ENCODE assay signal across 1 cellular context in the genomic region with DNA sequence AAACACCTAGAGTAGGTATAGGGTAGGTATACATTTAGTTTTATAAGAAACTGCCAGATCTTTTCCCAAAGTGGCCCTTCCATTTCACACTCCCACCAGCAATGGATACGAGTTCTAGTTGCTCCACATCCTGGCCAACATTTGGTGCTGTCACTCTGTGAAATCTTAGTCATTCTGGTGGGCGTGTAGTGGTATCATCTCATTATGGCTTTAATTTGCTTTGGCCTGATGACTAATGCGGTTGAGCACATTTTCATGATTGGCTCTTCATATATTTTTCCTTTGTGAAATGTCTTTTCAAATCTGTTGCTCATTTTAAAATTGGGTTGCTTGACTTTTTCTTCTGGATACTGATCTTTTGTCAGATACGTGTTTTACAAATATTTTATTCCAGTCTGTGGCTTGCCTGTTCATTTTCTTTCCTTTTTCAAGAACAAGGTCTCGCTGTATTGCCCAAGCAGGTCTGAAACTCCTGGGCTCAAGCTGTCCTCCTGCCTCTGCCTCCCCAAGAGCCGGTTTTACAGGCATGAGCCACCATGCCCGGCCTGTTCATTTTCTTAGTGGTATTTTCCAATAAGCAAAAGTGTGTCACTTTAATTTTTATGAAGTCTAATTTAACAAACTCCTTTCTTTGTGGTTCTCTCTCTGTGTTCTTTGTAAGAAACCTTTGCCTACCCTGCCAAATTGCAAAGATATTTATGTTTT.
TF ChIP-seq lines count a peak whose summit lies in the region.

No MANE protein-coding gene starts in this region.

TF ChIP-seq in K562, 482 proteins besides CTCF, POLR2A, EP300 and RAD21 (continued from another document):
- TF ChIP-seq, protein P1, sequence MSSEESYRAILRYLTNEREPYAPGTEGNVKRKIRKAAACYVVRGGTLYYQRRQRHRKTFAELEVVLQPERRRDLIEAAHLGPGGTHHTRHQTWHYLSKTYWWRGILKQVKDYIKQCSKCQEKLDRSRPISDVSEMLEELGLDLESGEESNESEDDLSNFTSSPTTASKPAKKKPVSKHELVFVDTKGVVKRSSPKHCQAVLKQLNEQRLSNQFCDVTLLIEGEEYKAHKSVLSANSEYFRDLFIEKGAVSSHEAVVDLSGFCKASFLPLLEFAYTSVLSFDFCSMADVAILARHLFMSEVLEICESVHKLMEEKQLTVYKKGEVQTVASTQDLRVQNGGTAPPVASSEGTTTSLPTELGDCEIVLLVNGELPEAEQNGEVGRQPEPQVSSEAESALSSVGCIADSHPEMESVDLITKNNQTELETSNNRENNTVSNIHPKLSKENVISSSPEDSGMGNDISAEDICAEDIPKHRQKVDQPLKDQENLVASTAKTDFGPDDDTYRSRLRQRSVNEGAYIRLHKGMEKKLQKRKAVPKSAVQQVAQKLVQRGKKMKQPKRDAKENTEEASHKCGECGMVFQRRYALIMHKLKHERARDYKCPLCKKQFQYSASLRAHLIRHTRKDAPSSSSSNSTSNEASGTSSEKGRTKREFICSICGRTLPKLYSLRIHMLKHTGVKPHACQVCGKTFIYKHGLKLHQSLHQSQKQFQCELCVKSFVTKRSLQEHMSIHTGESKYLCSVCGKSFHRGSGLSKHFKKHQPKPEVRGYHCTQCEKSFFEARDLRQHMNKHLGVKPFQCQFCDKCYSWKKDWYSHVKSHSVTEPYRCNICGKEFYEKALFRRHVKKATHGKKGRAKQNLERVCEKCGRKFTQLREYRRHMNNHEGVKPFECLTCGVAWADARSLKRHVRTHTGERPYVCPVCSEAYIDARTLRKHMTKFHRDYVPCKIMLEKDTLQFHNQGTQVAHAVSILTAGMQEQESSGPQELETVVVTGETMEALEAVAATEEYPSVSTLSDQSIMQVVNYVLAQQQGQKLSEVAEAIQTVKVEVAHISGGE (CRISPR knock-in tag; IDR thresholded peaks at IDR 0.05) = no peak
- TF ChIP-seq JUN (IDR thresholded peaks at IDR 0.05; ENCODE audit: borderline replicate concordance, low read depth, low read length) (peak; percentile 53; the same call in 1 of the 2 replicates), JUN (CRISPR knock-in tag; IDR thresholded peaks at IDR 0.05; ENCODE audit: borderline replicate concordance) (no peak), ZNF274 (IDR thresholded peaks at IDR 0.05; ENCODE audit: borderline replicate concordance, low read depth, low read length) (no peak), CBX3 (IDR thresholded peaks at IDR 0.05; ENCODE audit: borderline replicate concordance in 1 of 2, low read length in 2 of 2) (peak in 1 of 2 experiments; percentile 51; a peak in 1 of 3 replicates), SP2 (IDR thresholded peaks at IDR 0.05; ENCODE audit: extremely low read depth, low read depth, low read length, poor library complexity, severe bottlenecking) (no peak), TOE1 (IDR thresholded peaks at IDR 0.05; ENCODE audit: borderline replicate concordance) (no peak), TOE1 (CRISPR knock-in tag; IDR thresholded peaks at IDR 0.05; ENCODE audit: borderline replicate concordance, low read depth) (no peak), SOX6 (IDR thresholded peaks at IDR 0.05) (no peak), THRAP3 (IDR thresholded peaks at IDR 0.05; ENCODE audit: borderline replicate concordance) (no peak), ZNF384 (IDR thresholded peaks at IDR 0.05; ENCODE audit: low read depth, low read length) (no peak), NR2F6 (CRISPR knock-in tag; IDR thresholded peaks at IDR 0.05) (no peak), RCOR1 (IDR thresholded peaks at IDR 0.05; ENCODE audit: borderline replicate concordance in 1 of 2, low read depth in 2 of 2, low read length in 2 of 2) (peak in 1 of 2 experiments; percentile 18; a peak in 1 of 4 replicates), ZNF24 (IDR thresholded peaks at IDR 0.05) (no peak), CHD4 (IDR thresholded peaks at IDR 0.05; ENCODE audit: insufficient read depth, insufficient replicate concordance, low read depth, low read length, poor library complexity, severe bottlenecking) (no peak)
- TF ChIP-seq, protein P2, sequence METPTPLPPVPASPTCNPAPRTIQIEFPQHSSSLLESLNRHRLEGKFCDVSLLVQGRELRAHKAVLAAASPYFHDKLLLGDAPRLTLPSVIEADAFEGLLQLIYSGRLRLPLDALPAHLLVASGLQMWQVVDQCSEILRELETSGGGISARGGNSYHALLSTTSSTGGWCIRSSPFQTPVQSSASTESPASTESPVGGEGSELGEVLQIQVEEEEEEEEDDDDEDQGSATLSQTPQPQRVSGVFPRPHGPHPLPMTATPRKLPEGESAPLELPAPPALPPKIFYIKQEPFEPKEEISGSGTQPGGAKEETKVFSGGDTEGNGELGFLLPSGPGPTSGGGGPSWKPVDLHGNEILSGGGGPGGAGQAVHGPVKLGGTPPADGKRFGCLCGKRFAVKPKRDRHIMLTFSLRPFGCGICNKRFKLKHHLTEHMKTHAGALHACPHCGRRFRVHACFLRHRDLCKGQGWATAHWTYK (CRISPR knock-in tag; IDR thresholded peaks at IDR 0.05) = no peak
- TF ChIP-seq, protein P3, sequence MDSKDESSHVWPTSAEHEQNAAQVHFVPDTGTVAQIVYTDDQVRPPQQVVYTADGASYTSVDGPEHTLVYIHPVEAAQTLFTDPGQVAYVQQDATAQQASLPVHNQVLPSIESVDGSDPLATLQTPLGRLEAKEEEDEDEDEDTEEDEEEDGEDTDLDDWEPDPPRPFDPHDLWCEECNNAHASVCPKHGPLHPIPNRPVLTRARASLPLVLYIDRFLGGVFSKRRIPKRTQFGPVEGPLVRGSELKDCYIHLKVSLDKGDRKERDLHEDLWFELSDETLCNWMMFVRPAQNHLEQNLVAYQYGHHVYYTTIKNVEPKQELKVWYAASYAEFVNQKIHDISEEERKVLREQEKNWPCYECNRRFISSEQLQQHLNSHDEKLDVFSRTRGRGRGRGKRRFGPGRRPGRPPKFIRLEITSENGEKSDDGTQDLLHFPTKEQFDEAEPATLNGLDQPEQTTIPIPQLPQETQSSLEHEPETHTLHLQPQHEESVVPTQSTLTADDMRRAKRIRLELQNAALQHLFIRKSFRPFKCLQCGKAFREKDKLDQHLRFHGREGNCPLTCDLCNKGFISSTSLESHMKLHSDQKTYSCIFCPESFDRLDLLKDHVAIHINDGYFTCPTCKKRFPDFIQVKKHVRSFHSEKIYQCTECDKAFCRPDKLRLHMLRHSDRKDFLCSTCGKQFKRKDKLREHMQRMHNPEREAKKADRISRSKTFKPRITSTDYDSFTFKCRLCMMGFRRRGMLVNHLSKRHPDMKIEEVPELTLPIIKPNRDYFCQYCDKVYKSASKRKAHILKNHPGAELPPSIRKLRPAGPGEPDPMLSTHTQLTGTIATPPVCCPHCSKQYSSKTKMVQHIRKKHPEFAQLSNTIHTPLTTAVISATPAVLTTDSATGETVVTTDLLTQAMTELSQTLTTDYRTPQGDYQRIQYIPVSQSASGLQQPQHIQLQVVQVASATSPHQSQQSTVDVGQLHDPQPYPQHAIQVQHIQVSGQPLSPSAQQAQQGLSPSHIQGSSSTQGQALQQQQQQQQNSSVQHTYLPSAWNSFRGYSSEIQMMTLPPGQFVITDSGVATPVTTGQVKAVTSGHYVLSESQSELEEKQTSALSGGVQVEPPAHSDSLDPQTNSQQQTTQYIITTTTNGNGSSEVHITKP (IDR thresholded peaks at IDR 0.05; ENCODE audit: partially characterized antibody) = no peak
- TF ChIP-seq, protein P4, sequence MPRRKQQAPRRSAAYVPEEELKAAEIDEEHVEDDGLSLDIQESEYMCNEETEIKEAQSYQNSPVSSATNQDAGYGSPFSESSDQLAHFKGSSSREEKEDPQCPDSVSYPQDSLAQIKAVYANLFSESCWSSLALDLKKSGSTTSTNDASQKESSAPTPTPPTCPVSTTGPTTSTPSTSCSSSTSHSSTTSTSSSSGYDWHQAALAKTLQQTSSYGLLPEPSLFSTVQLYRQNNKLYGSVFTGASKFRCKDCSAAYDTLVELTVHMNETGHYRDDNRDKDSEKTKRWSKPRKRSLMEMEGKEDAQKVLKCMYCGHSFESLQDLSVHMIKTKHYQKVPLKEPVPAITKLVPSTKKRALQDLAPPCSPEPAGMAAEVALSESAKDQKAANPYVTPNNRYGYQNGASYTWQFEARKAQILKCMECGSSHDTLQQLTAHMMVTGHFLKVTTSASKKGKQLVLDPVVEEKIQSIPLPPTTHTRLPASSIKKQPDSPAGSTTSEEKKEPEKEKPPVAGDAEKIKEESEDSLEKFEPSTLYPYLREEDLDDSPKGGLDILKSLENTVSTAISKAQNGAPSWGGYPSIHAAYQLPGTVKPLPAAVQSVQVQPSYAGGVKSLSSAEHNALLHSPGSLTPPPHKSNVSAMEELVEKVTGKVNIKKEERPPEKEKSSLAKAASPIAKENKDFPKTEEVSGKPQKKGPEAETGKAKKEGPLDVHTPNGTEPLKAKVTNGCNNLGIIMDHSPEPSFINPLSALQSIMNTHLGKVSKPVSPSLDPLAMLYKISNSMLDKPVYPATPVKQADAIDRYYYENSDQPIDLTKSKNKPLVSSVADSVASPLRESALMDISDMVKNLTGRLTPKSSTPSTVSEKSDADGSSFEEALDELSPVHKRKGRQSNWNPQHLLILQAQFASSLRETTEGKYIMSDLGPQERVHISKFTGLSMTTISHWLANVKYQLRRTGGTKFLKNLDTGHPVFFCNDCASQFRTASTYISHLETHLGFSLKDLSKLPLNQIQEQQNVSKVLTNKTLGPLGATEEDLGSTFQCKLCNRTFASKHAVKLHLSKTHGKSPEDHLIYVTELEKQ (CRISPR knock-in tag; IDR thresholded peaks at IDR 0.05) = no peak
- TF ChIP-seq, protein P5, sequence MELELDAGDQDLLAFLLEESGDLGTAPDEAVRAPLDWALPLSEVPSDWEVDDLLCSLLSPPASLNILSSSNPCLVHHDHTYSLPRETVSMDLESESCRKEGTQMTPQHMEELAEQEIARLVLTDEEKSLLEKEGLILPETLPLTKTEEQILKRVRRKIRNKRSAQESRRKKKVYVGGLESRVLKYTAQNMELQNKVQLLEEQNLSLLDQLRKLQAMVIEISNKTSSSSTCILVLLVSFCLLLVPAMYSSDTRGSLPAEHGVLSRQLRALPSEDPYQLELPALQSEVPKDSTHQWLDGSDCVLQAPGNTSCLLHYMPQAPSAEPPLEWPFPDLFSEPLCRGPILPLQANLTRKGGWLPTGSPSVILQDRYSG (tag; conservative IDR thresholded peaks at IDR 0.05; ENCODE audit: low read depth) = no peak
- TF ChIP-seq, protein P6, sequence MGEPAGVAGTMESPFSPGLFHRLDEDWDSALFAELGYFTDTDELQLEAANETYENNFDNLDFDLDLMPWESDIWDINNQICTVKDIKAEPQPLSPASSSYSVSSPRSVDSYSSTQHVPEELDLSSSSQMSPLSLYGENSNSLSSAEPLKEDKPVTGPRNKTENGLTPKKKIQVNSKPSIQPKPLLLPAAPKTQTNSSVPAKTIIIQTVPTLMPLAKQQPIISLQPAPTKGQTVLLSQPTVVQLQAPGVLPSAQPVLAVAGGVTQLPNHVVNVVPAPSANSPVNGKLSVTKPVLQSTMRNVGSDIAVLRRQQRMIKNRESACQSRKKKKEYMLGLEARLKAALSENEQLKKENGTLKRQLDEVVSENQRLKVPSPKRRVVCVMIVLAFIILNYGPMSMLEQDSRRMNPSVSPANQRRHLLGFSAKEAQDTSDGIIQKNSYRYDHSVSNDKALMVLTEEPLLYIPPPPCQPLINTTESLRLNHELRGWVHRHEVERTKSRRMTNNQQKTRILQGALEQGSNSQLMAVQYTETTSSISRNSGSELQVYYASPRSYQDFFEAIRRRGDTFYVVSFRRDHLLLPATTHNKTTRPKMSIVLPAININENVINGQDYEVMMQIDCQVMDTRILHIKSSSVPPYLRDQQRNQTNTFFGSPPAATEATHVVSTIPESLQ (CRISPR knock-in tag; IDR thresholded peaks at IDR 0.05) = no peak
